In genomic region chr3:194265996-194266657, GRCh38 we compare ENCODE assay signal across 12 cellular contexts.
DNase-seq lines count a peak whose midpoint lies in the region; ATAC-seq and TF ChIP-seq lines count a peak whose summit lies in the region.
"Had no signal": no experiment of that assay in that cellular context is flagged by ENCODE, and none has a peak within 500 bp of the region (broad histone marks: within the 10 kb centered on the region; RNA-seq: fewer than 3 reads in every experiment).

No MANE protein-coding gene starts in this region.

- intact Hi-C loops in lower lobe of right lung (cut with DNase I) (no loop called here), stomach (cut with DNase I; ENCODE audit: low total_unique reads) (no loop called here)

- DNase-seq in NCI-H446 treated with DMSO at 0.1 percent for 48 hours (lab: John Stamatoyannopoulos, UW) (peak; percentile 16), NCI-H446 (lab: John Stamatoyannopoulos, UW) (no peak), brain microvascular endothelial cell (no peak), lower lobe of right lung (no peak), stomach (peak; percentile 4), NCI-H524 treated with DMSO at 0.1 percent for 48 hours (lab: John Stamatoyannopoulos, UW) (no peak), EL (no peak), GM19238 (ENCODE audit: insufficient read length, low spot score) (no peak)
- DNase-seq: activated CD4-positive, alpha-beta T cell treated with anti-CD3 and anti-CD28 coated beads, Interleukin-2, amount 50 U/mL, for 48 hours; activated naive CD4-positive, alpha-beta T cell treated with anti-CD3 and anti-CD28 coated beads, Interleukin-2, amount 50 U/mL, for 16 hours; T-helper 2 cell had no signal

- TF ChIP-seq CTCF in brain microvascular endothelial cell (IDR thresholded peaks at IDR 0.05; ENCODE audit: low read depth, low read length, missing control alignments) (no peak), lower lobe of right lung (IDR thresholded peaks at IDR 0.05) (no peak), stomach (IDR thresholded peaks at IDR 0.05) (no peak)

- peaks cover 57% of the 10 kb centered on the region for H3K4me1 ChIP-seq in lower lobe of right lung
- H3K4me1 ChIP-seq in stomach = peaks cover 23 to 45% (median 34%) of the 10 kb centered on the region in 4 donors

- H3K4me3 ChIP-seq in brain microvascular endothelial cell (ENCODE audit: low read depth, low read length) = no peak overlapping the region
- H3K4me3 ChIP-seq in lower lobe of right lung = no peak overlapping the region
- no peak overlapping the region for H3K4me3 ChIP-seq in stomach

- no peak for TF ChIP-seq EP300 in stomach (IDR thresholded peaks at IDR 0.05)

- H3K9me3 ChIP-seq in lower lobe of right lung (no peaks in the 10 kb centered on the region), stomach (no peaks in the 10 kb centered on the region)

- no peak for TF ChIP-seq POLR2A in stomach (IDR thresholded peaks at IDR 0.05)

- H3K27me3 ChIP-seq in brain microvascular endothelial cell (replicated peaks) (peaks cover 3% of the 10 kb centered on the region), lower lobe of right lung (ENCODE audit: low read depth) (no peaks in the 10 kb centered on the region), stomach (no peaks in the 10 kb centered on the region)

- WGBS in stomach, 5 donors = 75 to 89% (median 78%) methylated on average over 7 of the region's 7 CpGs

- H3K27ac ChIP-seq in brain microvascular endothelial cell (peak overlapping the region; percentile 53), lower lobe of right lung (peak overlapping the region; percentile 56), stomach (peak overlapping the region in 4 of 5 donors; percentile 10 to 76 (median 50))

- in situ Hi-C loops in brain microvascular endothelial cell (cut with HindIII; ENCODE audit: low pct_ligation_motif_present, low sequenced_read_pairs) = no loop called here

- H3K36me3 ChIP-seq in brain microvascular endothelial cell (replicated peaks) (no peaks in the 10 kb centered on the region), lower lobe of right lung (no peaks in the 10 kb centered on the region), stomach (no peaks in the 10 kb centered on the region)

- no peak for ATAC-seq in lower lobe of right lung
- ATAC-seq: HCT116 had no signal

Comparison
In these comparisons a context has a peak if more than half of its experiments do, and no peak if none do; other contexts are left out.
1. DNase-seq: peak in NCI-H446 treated with DMSO at 0.1 percent for 48 hours (single experiment) and stomach (single experiment); none in NCI-H446 (0 of 2), brain microvascular endothelial cell (single experiment), lower lobe of right lung (single experiment), NCI-H524 treated with DMSO at 0.1 percent for 48 hours (single experiment), EL (single experiment) and GM19238 (single experiment).
2. Peak in every context shown above with its lines, with median percentiles within 50 percentile points of each other: H3K27ac ChIP-seq.